In genomic region chr14:51157012-51157411, GRCh38 we compare ENCODE assay signal across 8 cellular contexts.
DNase-seq lines count a peak whose midpoint lies in the region; ATAC-seq, FAIRE-seq and TF ChIP-seq lines count a peak whose summit lies in the region.

No MANE protein-coding gene starts in this region.

- TF ChIP-seq CTCF in H1 (IDR thresholded peaks at IDR 0.05; ENCODE audit: control extremely low read depth in 1 of 3, insufficient read depth in 1 of 3, low read depth in 1 of 3, low read length in 3 of 3): peak in 2 of 3 experiments; percentile 40 to 63; a peak in 2 of 4 replicates
- TF ChIP-seq CTCF in colonic mucosa (IDR thresholded peaks at IDR 0.05): no peak

- ATAC-seq in GM21786 (IDR thresholded peaks at IDR 0.05; ENCODE audit: unreplicated experiment) (peak; percentile 76), GM18870 (IDR thresholded peaks at IDR 0.05; ENCODE audit: unreplicated experiment) (no peak)

- no peak overlapping the region for H3K56ac ChIP-seq in H1 (replicated peaks; ENCODE audit: insufficient read length, low read depth, low read length)

- H2BK120ac ChIP-seq in H1 (replicated peaks; ENCODE audit: low read depth, low read length): no peak overlapping the region

- intact Hi-C loops in colonic mucosa (cut with DNase I): no loop called here
- intact Hi-C loops in activated CD4-positive, alpha-beta memory T cell treated with anti-CD3 and anti-CD28 coated beads for 36 hours (cut with micrococcal nuclease): no loop called here

- CTCF ChIA-PET in H1 (lab: Charles Lee; ENCODE audit: partially characterized antibody): interaction anchor here (1.0 to 2.3 kb wide), 8 partner anchors 10 to 71 kb away, joined by 3 to 15 read pairs (median 4); no protein-coding TSS in a partner anchor
- CTCF ChIA-PET in activated CD4-positive, alpha-beta memory T cell treated with anti-CD3 and anti-CD28 coated beads for 36 hours (lab: Charles Lee): no interaction called here

- H3K23me2 ChIP-seq in H1 (ENCODE audit: low read depth, low read length): no peaks in the 10 kb centered on the region

- no peak for TF ChIP-seq POLR2A in H1 (IDR thresholded peaks at IDR 0.05; ENCODE audit: control extremely low read depth in 1 of 2, low read depth in 2 of 2, low read length in 2 of 2)

- no peaks in the 10 kb centered on the region for H4K20me1 ChIP-seq in H1 (replicated peaks in 1 of 2; ENCODE audit: control insufficient read depth in 1 of 2, insufficient read depth in 2 of 2, low read length in 2 of 2)

- no peak overlapping the region for H2BK15ac ChIP-seq in H1 (ENCODE audit: low read length)

- peak; percentile 66 for DNase-seq in DMS53 (lab: John Stamatoyannopoulos, UW)
- DNase-seq in NCI-H2107 treated with DMSO at 0.1 percent for 48 hours (lab: John Stamatoyannopoulos, UW; ENCODE audit: unreplicated experiment): peak; percentile 74
- DNase-seq in H1 (ENCODE audit: low read depth in 1 of 2, low spot score in 2 of 2): no peak
- no peak for DNase-seq in UCSD-AML1 (lab: John Stamatoyannopoulos, UW; ENCODE audit: unreplicated experiment)
- DNase-seq in colonic mucosa: no peak
- DNase-seq in activated CD4-positive, alpha-beta memory T cell treated with anti-CD3 and anti-CD28 coated beads for 36 hours: no peak

- H3K27me3 ChIP-seq in H1 (replicated peaks in 1 of 4; ENCODE audit: control insufficient read depth in 3 of 4, extremely low read depth in 1 of 4, insufficient read depth in 3 of 4, low read length in 3 of 4) (no peaks in the 10 kb centered on the region), colonic mucosa (no peaks in the 10 kb centered on the region)

- no peaks in the 10 kb centered on the region for H3K79me1 ChIP-seq in H1 (ENCODE audit: low read depth, low read length)

- no peak overlapping the region for H3K27ac ChIP-seq in H1 (ENCODE audit: low read depth, low read length)
- no peak overlapping the region for H3K27ac ChIP-seq in colonic mucosa

- H2BK20ac ChIP-seq in H1 (ENCODE audit: low read length): no peak overlapping the region

- no peaks in the 10 kb centered on the region for H3K36me3 Mint-ChIP-seq in activated CD4-positive, alpha-beta memory T cell treated with anti-CD3 and anti-CD28 coated beads for 36 hours

- no peak for TF ChIP-seq EP300 in H1 (IDR thresholded peaks at IDR 0.05; ENCODE audit: borderline replicate concordance in 1 of 2, low read depth in 2 of 2, low read length in 2 of 2)

- no peaks in the 10 kb centered on the region for H3K79me2 ChIP-seq in H1 (ENCODE audit: control insufficient read depth in 1 of 2, insufficient read depth in 2 of 2, low read length in 2 of 2)

- H3K9me3 ChIP-seq in H1 (ENCODE audit: insufficient read depth in 2 of 2, low read depth in 1 of 2, low read length in 1 of 2) (no peaks in the 10 kb centered on the region), colonic mucosa (no peaks in the 10 kb centered on the region)

- no peak overlapping the region for H2BK5ac ChIP-seq in H1 (ENCODE audit: low read depth, low read length)

- H3K4me2 ChIP-seq in H1 (ENCODE audit: insufficient read depth in 1 of 2, low read depth in 2 of 2, low read length in 2 of 2): no peak overlapping the region

- H4K8ac ChIP-seq in H1 (ENCODE audit: extremely low read depth, insufficient read depth, low read length): no peak overlapping the region

- H4K5ac ChIP-seq in H1 (ENCODE audit: insufficient read length, low read depth, low read length): no peak overlapping the region

- no peak overlapping the region for H4K91ac ChIP-seq in H1 (replicated peaks; ENCODE audit: insufficient read length, low read length)

- no peaks in the 10 kb centered on the region for H3K9me3 Mint-ChIP-seq in activated CD4-positive, alpha-beta memory T cell treated with anti-CD3 and anti-CD28 coated beads for 36 hours

- H3K4me3 ChIP-seq in H1 (ENCODE audit: extremely low read depth in 1 of 4, insufficient read depth in 2 of 4, low read depth in 3 of 4, low read length in 4 of 4) (no peak overlapping the region), colonic mucosa (no peak overlapping the region)

- FAIRE-seq in H1 (lab: Jason Lieb, UNC): peak; percentile 71

- no peak overlapping the region for H3K4ac ChIP-seq in H1 (replicated peaks; ENCODE audit: insufficient read length, low read depth, low read length)

- no peak overlapping the region for H2BK12ac ChIP-seq in H1 (ENCODE audit: low read depth, low read length)

- POLR2A ChIA-PET in H1 (lab: Charles Lee; ENCODE audit: partially characterized antibody): no interaction called here
- POLR2A ChIA-PET in activated CD4-positive, alpha-beta memory T cell treated with anti-CD3 and anti-CD28 coated beads for 36 hours (lab: Charles Lee): no interaction called here

- peak; percentile 71 to 79 for TF ChIP-seq RAD21 in H1 (IDR thresholded peaks at IDR 0.05 in 1 of 2, conservative IDR thresholded peaks at IDR 0.05 in 1 of 2; ENCODE audit: low read depth in 2 of 2, low read length in 2 of 2)

- H3K27me3 Mint-ChIP-seq in activated CD4-positive, alpha-beta memory T cell treated with anti-CD3 and anti-CD28 coated beads for 36 hours: no peaks in the 10 kb centered on the region

- H3K23ac ChIP-seq in H1 (ENCODE audit: insufficient read length): no peak overlapping the region

- H3K4me1 ChIP-seq in H1 (replicated peaks in 1 of 4; ENCODE audit: control insufficient read depth in 3 of 4, insufficient read depth in 4 of 4, low read length in 3 of 4) (no peaks in the 10 kb centered on the region), colonic mucosa (no peaks in the 10 kb centered on the region)

- no peak overlapping the region for H2AK5ac ChIP-seq in H1 (ENCODE audit: low read depth, low read length)

- H3K18ac ChIP-seq in H1 (ENCODE audit: extremely low read depth, low read length): no peak overlapping the region

- H3K14ac ChIP-seq in H1 (ENCODE audit: insufficient read length): no peak overlapping the region

- H3K27ac Mint-ChIP-seq in activated CD4-positive, alpha-beta memory T cell treated with anti-CD3 and anti-CD28 coated beads for 36 hours: no peak overlapping the region

- H3K4me1 Mint-ChIP-seq in activated CD4-positive, alpha-beta memory T cell treated with anti-CD3 and anti-CD28 coated beads for 36 hours (ENCODE audit: low read depth): no peaks in the 10 kb centered on the region

- H3K36me3 ChIP-seq in H1 (ENCODE audit: control insufficient read depth in 2 of 4, insufficient read depth in 4 of 4, low read length in 3 of 4) (no peaks in the 10 kb centered on the region), colonic mucosa (no peaks in the 10 kb centered on the region)

- H3K9ac ChIP-seq in H1 (replicated peaks in 1 of 4; ENCODE audit: extremely low read depth in 1 of 4, low read depth in 3 of 4, low read length in 3 of 4): no peak overlapping the region
- H3K9ac ChIP-seq in colonic mucosa (ENCODE audit: low read depth in 2 of 2, low read length in 2 of 2): no peak overlapping the region

- H2AFZ ChIP-seq in H1 (ENCODE audit: low read length): no peak overlapping the region

- no peak overlapping the region for H3K4me3 Mint-ChIP-seq in activated CD4-positive, alpha-beta memory T cell treated with anti-CD3 and anti-CD28 coated beads for 36 hours

TF ChIP-seq in H1, 55 proteins besides CTCF, POLR2A, EP300 and RAD21:
- TF ChIP-seq SUZ12 (IDR thresholded peaks at IDR 0.05; ENCODE audit: low read length) (no peak), SIN3A (conservative IDR thresholded peaks at IDR 0.05 in 1 of 2, IDR thresholded peaks at IDR 0.05 in 1 of 2; ENCODE audit: low read depth in 1 of 2, low read length in 2 of 2) (no peak), NRF1 (IDR thresholded peaks at IDR 0.05; ENCODE audit: low read depth, low read length) (no peak)

Comparison
In these comparisons a context has a peak if more than half of its experiments do, and no peak if none do; other contexts are left out.
1. DNase-seq: peak in DMS53 (single experiment) and NCI-H2107 treated with DMSO at 0.1 percent for 48 hours (single experiment); none in H1 (0 of 2), UCSD-AML1 (single experiment), colonic mucosa (single experiment) and activated CD4-positive, alpha-beta memory T cell treated with anti-CD3 and anti-CD28 coated beads for 36 hours (single experiment).